8 cellular contexts compared by ENCODE assay signal in the genomic region with DNA sequence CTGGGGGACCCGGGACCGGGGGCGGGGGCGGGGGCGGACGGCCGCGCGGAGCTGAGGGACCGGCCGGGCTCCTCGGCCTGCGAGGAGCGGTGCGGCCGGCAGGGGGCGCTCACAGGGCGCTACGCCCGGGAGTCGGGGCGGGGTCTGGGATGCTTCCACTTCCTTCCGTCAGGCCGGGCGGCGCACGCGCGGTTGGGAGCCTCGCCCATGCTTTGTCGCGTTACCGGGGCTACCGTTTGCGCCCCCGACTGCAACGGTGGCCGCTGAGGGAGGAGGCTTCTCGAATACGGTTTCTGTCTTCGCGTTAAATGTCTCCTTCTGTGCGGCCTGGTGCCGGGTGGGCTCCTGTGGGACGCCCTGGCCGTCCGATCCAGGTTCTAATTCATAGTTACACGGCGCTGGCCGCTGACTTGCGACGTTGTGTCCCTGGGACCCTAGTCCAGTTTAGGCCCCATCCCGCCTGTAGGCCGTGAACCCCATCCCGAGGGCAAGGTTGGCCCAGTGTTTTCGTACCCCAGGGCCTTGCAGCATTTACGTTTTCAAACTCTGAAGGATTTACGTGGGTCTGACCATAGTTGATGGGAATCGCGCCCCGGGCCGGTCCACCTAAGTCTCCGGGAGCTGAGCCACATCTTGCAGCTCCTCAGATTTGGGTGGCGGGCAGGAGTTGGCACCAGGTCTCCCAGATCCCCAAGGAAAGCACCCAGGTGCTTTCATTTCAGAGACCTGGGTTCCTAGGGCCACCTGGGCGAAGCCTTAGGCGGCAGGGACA. TPM values are rescaled to one million over a fixed set of nuclear protein-coding genes. Genes with fewer than 3 reads are reported as not detected.
DNase-seq lines count a peak whose midpoint lies in the region; ATAC-seq lines count a peak whose summit lies in the region.

No MANE protein-coding gene starts in this region.

- peak overlapping the region; percentile 86 for H3K9ac ChIP-seq in neuronal stem cell (ENCODE audit: low read depth, low read length, poor library complexity)

- H3K27me3 ChIP-seq in SJCRH30 (no peaks in the 10 kb centered on the region), neuronal stem cell (ENCODE audit: control insufficient read depth in 3 of 3, insufficient read depth in 3 of 3, low read depth in 1 of 3, low read length in 3 of 3) (peaks cover 0 to 13% (median 0%) of the 10 kb centered on the region in 3 experiments)

- H2BK120ac ChIP-seq in neuronal stem cell (ENCODE audit: low read depth, low read length) = no peak overlapping the region

- no peaks in the 10 kb centered on the region for H3K9me3 ChIP-seq in SJCRH30 (replicated peaks)
- no peaks in the 10 kb centered on the region for H3K9me3 ChIP-seq in neuronal stem cell (replicated peaks in 1 of 2; ENCODE audit: control insufficient read depth in 2 of 2, insufficient read depth in 1 of 2, low read depth in 1 of 2, low read length in 2 of 2)

- H2BK12ac ChIP-seq in neuronal stem cell (ENCODE audit: low read length) = no peak overlapping the region

- peak; percentile 8 for DNase-seq in DMS79 (lab: John Stamatoyannopoulos, UW)
- DNase-seq in LoVo (ENCODE audit: low spot score) = peak; percentile 71
- DNase-seq in SJCRH30 = peak; percentile 92
- DNase-seq in activated naive CD4-positive, alpha-beta T cell (lab: John Stamatoyannopoulos, UW) = peak; percentile 52 to 89 (median 82)
- peak; percentile 58 for DNase-seq in foreskin melanocyte
- peak; percentile 75 for DNase-seq in neuronal stem cell (ENCODE audit: low spot score)
- DNase-seq in stromal cell of bone marrow (ENCODE audit: low read depth) = peak; percentile 54

- H2AK5ac ChIP-seq in neuronal stem cell (ENCODE audit: low read depth, low read length) = no peak overlapping the region

- no peak overlapping the region for H3K4ac ChIP-seq in neuronal stem cell (ENCODE audit: low read length)

- H3K18ac ChIP-seq in neuronal stem cell (ENCODE audit: low read length) = peak overlapping the region; percentile 95

- no peak overlapping the region for H3K14ac ChIP-seq in neuronal stem cell (ENCODE audit: low read length)

- H3K4me1 ChIP-seq in SJCRH30 = 0 out of 2 replicates have a peak, but pooled peaks cover 3% of the 10 kb centered on the region
- no peaks in the 10 kb centered on the region for H3K4me1 ChIP-seq in neuronal stem cell (ENCODE audit: control insufficient read depth in 2 of 2, insufficient read depth in 1 of 2, low read depth in 1 of 2, low read length in 2 of 2)

- H3K36me3 ChIP-seq in SJCRH30 (peaks cover 16% of the 10 kb centered on the region), neuronal stem cell (replicated peaks in 1 of 2; ENCODE audit: control insufficient read depth in 2 of 2, insufficient read depth in 2 of 2, low read length in 2 of 2) (peaks cover 4 to 30% of the 10 kb centered on the region in 2 donors)

- no CpG with 5 or more reads among the region's 66 CpGs for WGBS in neuronal stem cell (ENCODE audit: extremely low coverage in 2 of 2, insufficient read length in 2 of 2, insufficient replicate concordance in 1 of 2), 2 donors

- peaks cover 2% of the 10 kb centered on the region for H3K79me1 ChIP-seq in neuronal stem cell (ENCODE audit: low read depth, low read length)

- peak overlapping the region; percentile 89 for H2AFZ ChIP-seq in neuronal stem cell (ENCODE audit: low read length)

- H3K23ac ChIP-seq in neuronal stem cell (ENCODE audit: low read depth, low read length, poor library complexity) = no peak overlapping the region

- H2BK5ac ChIP-seq in neuronal stem cell (ENCODE audit: low read length) = no peak overlapping the region

- peak; percentile 48 for ATAC-seq in GM21737 (IDR thresholded peaks at IDR 0.05; ENCODE audit: unreplicated experiment)

- H3K4me3 ChIP-seq in SJCRH30 (peak overlapping the region; percentile 89), neuronal stem cell (ENCODE audit: low read length in 2 of 2) (peak overlapping the region; percentile 83 to 99)

- H4K8ac ChIP-seq in neuronal stem cell (ENCODE audit: low read depth, low read length) = no peak overlapping the region

- no peak overlapping the region for H4K91ac ChIP-seq in neuronal stem cell (ENCODE audit: low read depth, low read length, poor library complexity)

- peak overlapping the region; percentile 30; the same call in 1 of the 2 replicates for H3K27ac ChIP-seq in SJCRH30
- H3K27ac ChIP-seq in neuronal stem cell (replicated peaks; ENCODE audit: low read length) = peak overlapping the region; percentile 78

- H3K4me2 ChIP-seq in neuronal stem cell (ENCODE audit: insufficient read depth, low read length, poor library complexity, severe bottlenecking) = peak overlapping the region; percentile 62

- no peak overlapping the region for H2BK15ac ChIP-seq in neuronal stem cell (ENCODE audit: low read length)

RNA-seq across cellular contexts. Expression of gene MSL3, which starts 0.5 kb away (rescaled TPM):
- 37.9 and 41.8 TPM in 2 replicates for total RNA-seq in SJCRH30 (2014; rRNA removed; shearing (Covaris generic))
- 28.7 TPM for polyA plus RNA-seq in neuronal stem cell (2013, experiment 1 of 2)
- 28.5 TPM for polyA plus RNA-seq in neuronal stem cell (2013, experiment 2 of 2)

Comparison
In these comparisons a context has a peak if more than half of its experiments do, and no peak if none do; other contexts are left out.
1. Peak in every context shown above with its lines: DNase-seq, ATAC-seq, H3K4me3 ChIP-seq and H3K27ac ChIP-seq.
2. DNase-seq: peak in every context shown above with its lines; median percentile 92 in SJCRH30; 82 in activated naive CD4-positive, alpha-beta T cell; 75 in neuronal stem cell; 71 in LoVo; 58 in foreskin melanocyte; 54 in stromal cell of bone marrow; 8 in DMS79.